Comparison of ENCODE assay signal across 15 cellular contexts in genomic region chr15:70164910-70165791, GRCh38.
DNase-seq lines count a peak whose midpoint lies in the region; ATAC-seq, FAIRE-seq and TF ChIP-seq lines count a peak whose summit lies in the region.
"Had no signal": no experiment of that assay in that cellular context is flagged by ENCODE, and none has a peak within 500 bp of the region (broad histone marks: within the 10 kb centered on the region; RNA-seq: fewer than 3 reads in every experiment).

No MANE protein-coding gene starts in this region.

- H3K4me1 ChIP-seq in astrocyte (ENCODE audit: insufficient read depth, low read length) (peaks cover 2% of the 10 kb centered on the region), right cardiac atrium (ENCODE audit: control insufficient read depth, insufficient read depth, low read length) (peaks cover 11% of the 10 kb centered on the region), transverse colon (peaks cover 5 to 16% (median 8%) of the 10 kb centered on the region in 4 donors)

- FAIRE-seq in astrocyte (lab: Jason Lieb, UNC), result no peak

- TF ChIP-seq POLR2A in transverse colon (IDR thresholded peaks at IDR 0.05), result no peak

- H3K27me3 Mint-ChIP-seq in astrocyte (ENCODE audit: low read depth, unreplicated experiment) (peaks cover 61% of the 10 kb centered on the region), neural crest cell (ENCODE audit: low read depth) (peaks cover 17% of the 10 kb centered on the region)

- H4K20me1 ChIP-seq in astrocyte (ENCODE audit: insufficient read depth, low read length), result no peaks in the 10 kb centered on the region

- H3K9ac ChIP-seq in astrocyte (ENCODE audit: low read length), result no peak overlapping the region

- H3K27ac Mint-ChIP-seq in astrocyte (ENCODE audit: unreplicated experiment), result no peak overlapping the region
- peak overlapping the region; percentile 50 for H3K27ac Mint-ChIP-seq in neural crest cell (ENCODE audit: unreplicated experiment)
- H3K27ac Mint-ChIP-seq: activated CD8-positive, alpha-beta T cell treated with anti-CD3 and anti-CD28 coated beads, Interleukin-2, amount 10 ng/mL, durations not matched to agents 7 days and 5 days had no signal

- H3K4me3 Mint-ChIP-seq in astrocyte (ENCODE audit: unreplicated experiment) (no peak overlapping the region), neural crest cell (no peak overlapping the region)
- H3K4me3 Mint-ChIP-seq: activated CD8-positive, alpha-beta T cell treated with anti-CD3 and anti-CD28 coated beads, Interleukin-2, amount 10 ng/mL, durations not matched to agents 7 days and 5 days; CD14-positive monocyte had no signal

- in situ Hi-C loops in transverse colon (cut with MboI; ENCODE audit: low pct_ligation_motif_present in 1 of 4, low pct_unique_long_range_greater_than_20kb in 1 of 4, low sequenced_read_pairs in 3 of 4), result no loop called here

- peaks cover 5% of the 10 kb centered on the region for H3K9me3 Mint-ChIP-seq in astrocyte (ENCODE audit: unreplicated experiment)
- H3K9me3 Mint-ChIP-seq in neural crest cell, result no peaks in the 10 kb centered on the region

- H3K4me3 ChIP-seq in astrocyte (ENCODE audit: insufficient read depth, low read depth, low read length) (no peak overlapping the region), right cardiac atrium (ENCODE audit: low read length) (no peak overlapping the region), transverse colon (no peak overlapping the region)
- H3K4me3 ChIP-seq: cardiac muscle cell had no signal

- H3K36me3 Mint-ChIP-seq in astrocyte (ENCODE audit: low read depth, unreplicated experiment) (no peaks in the 10 kb centered on the region), neural crest cell (ENCODE audit: low read depth) (no peaks in the 10 kb centered on the region)
- H3K36me3 Mint-ChIP-seq: CD14-positive monocyte had no signal

- H3K27ac ChIP-seq in astrocyte (ENCODE audit: low read depth, low read length) (no peak overlapping the region), right cardiac atrium (ENCODE audit: low read length) (peak overlapping the region; percentile 78), transverse colon (peak overlapping the region in 3 of 4 donors; percentile 45 to 77 (median 55))
- H3K27ac ChIP-seq: cardiac muscle cell had no signal

- no peak for TF ChIP-seq CTCF in astrocyte (IDR thresholded peaks at IDR 0.05; ENCODE audit: insufficient read depth, low read depth, low read length)
- TF ChIP-seq CTCF in neural crest cell (conservative IDR thresholded peaks at IDR 0.05), result no peak
- no peak for TF ChIP-seq CTCF in transverse colon (IDR thresholded peaks at IDR 0.05)

- no peaks in the 10 kb centered on the region for H3K79me2 ChIP-seq in astrocyte (ENCODE audit: insufficient read depth, low read length)

- H3K4me1 Mint-ChIP-seq in astrocyte (ENCODE audit: low read depth, unreplicated experiment) (peaks cover 18% of the 10 kb centered on the region), neural crest cell (peaks cover 20% of the 10 kb centered on the region)

- no peak overlapping the region for H3K4me2 ChIP-seq in astrocyte (ENCODE audit: low read length)

- H3K27me3 ChIP-seq in astrocyte (ENCODE audit: insufficient read depth, low read length), result peaks cover 6% of the 10 kb centered on the region
- no peaks in the 10 kb centered on the region for H3K27me3 ChIP-seq in right cardiac atrium (ENCODE audit: control insufficient read depth, insufficient read depth)
- no peaks in the 10 kb centered on the region for H3K27me3 ChIP-seq in transverse colon

- H3K36me3 ChIP-seq in astrocyte (ENCODE audit: insufficient read depth, low read length) (no peaks in the 10 kb centered on the region), transverse colon (no peaks in the 10 kb centered on the region)
- H3K36me3 ChIP-seq: cardiac muscle cell had no signal

- ATAC-seq in right cardiac atrium, result peak; percentile 9 to 31
- ATAC-seq: activated CD8-positive, alpha-beta T cell treated with anti-CD3 and anti-CD28 coated beads, Interleukin-2, amount 10 ng/mL, durations not matched to agents 7 days and 5 days had no signal

- 54% methylated on average over 16 of the region's 16 CpGs for WGBS in right cardiac atrium
- WGBS in transverse colon (ENCODE audit: low coverage in 1 of 2), 2 donors, result 76 to 80% methylated on average over 1 to 16 of the region's 16 CpGs

- DNase-seq in astrocyte (ENCODE audit: low read depth), result no peak
- peak in 1 of 3 donors; percentile 44 for DNase-seq in right cardiac atrium
- DNase-seq in neural crest cell (ENCODE audit: low read depth, low spot score), result no peak
- no peak for DNase-seq in transverse colon
- DNase-seq in NCI-H748 (lab: John Stamatoyannopoulos, UW; ENCODE audit: unreplicated experiment), result no peak
- no peak for DNase-seq in NOMO-1 (lab: John Stamatoyannopoulos, UW; ENCODE audit: unreplicated experiment in 2 of 2)
- no peak for DNase-seq in DMS53 (lab: John Stamatoyannopoulos, UW)
- DNase-seq: activated CD8-positive, alpha-beta T cell treated with anti-CD3 and anti-CD28 coated beads, Interleukin-2, amount 10 ng/mL, durations not matched to agents 7 days and 5 days; KBM-7; kidney glomerular epithelial cell; NCI-H1436; NCI-H526 treated with DMSO at 0.1 percent for 48 hours; stimulated activated CD4-positive, alpha-beta T cell treated with anti-CD3 and anti-CD28 coated beads, Interleukin-2, amount 100 ng/mL, for 48 hours had no signal

- H2AFZ ChIP-seq in astrocyte (ENCODE audit: low read depth, low read length), result peak overlapping the region; percentile 16

- intact Hi-C loops in right cardiac atrium (cut with DNase I), result no loop called here
- intact Hi-C loops in transverse colon (cut with DNase I; ENCODE audit: low total_unique reads), result no loop called here

- peaks cover 5% of the 10 kb centered on the region for H3K9me3 ChIP-seq in astrocyte (ENCODE audit: insufficient read depth, low read depth, low read length)
- H3K9me3 ChIP-seq in right cardiac atrium (ENCODE audit: control insufficient read depth, low read length), result no peaks in the 10 kb centered on the region
- H3K9me3 ChIP-seq in transverse colon, result no peaks in the 10 kb centered on the region

- no peak for TF ChIP-seq EP300 in transverse colon (IDR thresholded peaks at IDR 0.05; ENCODE audit: low read depth)
